14 cellular contexts compared by ENCODE assay signal in the genomic region with DNA sequence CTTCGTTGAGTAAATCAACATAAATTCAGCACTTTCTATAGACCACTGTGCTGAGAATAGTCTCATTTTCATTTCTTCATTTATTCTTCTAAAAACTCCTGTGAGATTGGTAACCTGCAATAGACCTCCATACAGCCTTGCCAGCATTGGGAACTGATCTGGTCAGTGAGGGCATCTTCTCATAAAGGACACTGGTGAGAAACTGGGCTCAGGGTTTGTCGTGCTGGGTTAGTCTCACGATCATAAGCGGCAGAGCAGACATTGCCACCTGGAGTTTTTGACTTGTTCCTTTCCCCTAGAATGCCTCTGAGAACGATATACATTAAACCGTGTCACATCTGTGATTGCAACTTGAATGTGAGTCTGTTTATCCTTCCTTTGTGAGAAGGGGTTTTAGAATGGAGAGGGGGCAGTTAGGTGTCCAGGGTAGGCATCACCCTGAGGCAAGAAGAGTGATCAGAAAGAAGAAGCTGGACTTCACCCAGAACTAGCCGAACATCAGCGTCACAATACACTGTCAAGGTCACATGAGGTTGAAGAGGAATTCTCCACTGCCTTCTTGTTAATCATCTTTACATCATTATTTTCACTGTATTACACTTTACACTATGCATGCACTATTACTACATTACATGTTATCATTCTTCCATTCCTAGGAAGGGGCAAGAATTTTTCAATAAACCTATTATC. TPM values are rescaled to one million over a fixed set of nuclear protein-coding genes. Genes with fewer than 3 reads are reported as not detected.
A peak's percentile ranks its signal among the peaks of the same experiment; 100 is the strongest.
DNase-seq lines count a peak whose midpoint lies in the region; ATAC-seq lines count a peak whose summit lies in the region.
"Had no signal": no experiment of that assay in that cellular context is flagged by ENCODE, and none has a peak within 500 bp of the region (broad histone marks: within the 10 kb centered on the region; RNA-seq: fewer than 3 reads in every experiment).

No MANE protein-coding gene starts in this region.

- ATAC-seq in activated T-cell treated with anti-CD3 and anti-CD28 coated beads, Interleukin-2, amount 50 U/mL, for 72 hours (replicated peaks in 1 of 2), result no peak
- ATAC-seq in activated CD8-positive, alpha-beta T cell treated with anti-CD3 and anti-CD28 coated beads, Interleukin-2, amount 10 ng/mL, durations not matched to agents 7 days and 5 days, result no peak
- ATAC-seq in HG03175 (IDR thresholded peaks at IDR 0.05; ENCODE audit: unreplicated experiment) (no peak), HG03135 (IDR thresholded peaks at IDR 0.05; ENCODE audit: unreplicated experiment) (no peak)

- H3K4me3 Mint-ChIP-seq in activated T-cell treated with anti-CD3 and anti-CD28 coated beads, Interleukin-2, amount 50 U/mL, for 72 hours, result peak overlapping the region; percentile 92 to 97
- H3K4me3 Mint-ChIP-seq in activated CD8-positive, alpha-beta T cell treated with anti-CD3 and anti-CD28 coated beads, Interleukin-2, amount 10 ng/mL, durations not matched to agents 7 days and 5 days, result peak overlapping the region; percentile 24

- H3K36me3 Mint-ChIP-seq in activated T-cell treated with anti-CD3 and anti-CD28 coated beads, Interleukin-2, amount 50 U/mL, for 72 hours (ENCODE audit: insufficient read depth in 2 of 2), result peaks cover 1 to 3% of the 10 kb centered on the region in 2 donors
- H3K36me3 Mint-ChIP-seq in activated CD8-positive, alpha-beta T cell treated with anti-CD3 and anti-CD28 coated beads, Interleukin-2, amount 10 ng/mL, durations not matched to agents 7 days and 5 days (ENCODE audit: low read depth), result no peaks in the 10 kb centered on the region

- no peaks in the 10 kb centered on the region for H3K9me3 Mint-ChIP-seq in activated T-cell treated with anti-CD3 and anti-CD28 coated beads, Interleukin-2, amount 50 U/mL, for 72 hours
- no peaks in the 10 kb centered on the region for H3K9me3 Mint-ChIP-seq in activated CD8-positive, alpha-beta T cell treated with anti-CD3 and anti-CD28 coated beads, Interleukin-2, amount 10 ng/mL, durations not matched to agents 7 days and 5 days (ENCODE audit: insufficient read depth)
- H3K9me3 Mint-ChIP-seq: dendritic cell treated with granulocyte-macrophage colony-stimulating factor and Interleukin-4, amounts not matched to agents 40 ng/mL and 50 ng/mL, for 4 days had no signal

- POLR2A ChIA-PET in activated CD8-positive, alpha-beta T cell treated with anti-CD3 and anti-CD28 coated beads, Interleukin-2, amount 10 ng/mL, durations not matched to agents 7 days and 5 days (lab: Charles Lee), result no interaction called here

- peak overlapping the region; percentile 49 for H3K27ac ChIP-seq in temporal lobe (ENCODE audit: low read depth, low read length)
- H3K27ac ChIP-seq: KMS-11 had no signal

- CTCF ChIA-PET in activated CD8-positive, alpha-beta T cell treated with anti-CD3 and anti-CD28 coated beads, Interleukin-2, amount 10 ng/mL, durations not matched to agents 7 days and 5 days (lab: Charles Lee), result interaction anchor here (1.6 kb wide), 1 partner anchor 13 kb away, joined by 5 read pairs; no protein-coding TSS in a partner anchor

- H3K27ac Mint-ChIP-seq in activated T-cell treated with anti-CD3 and anti-CD28 coated beads, Interleukin-2, amount 50 U/mL, for 72 hours, result no peak overlapping the region
- H3K27ac Mint-ChIP-seq in activated CD8-positive, alpha-beta T cell treated with anti-CD3 and anti-CD28 coated beads, Interleukin-2, amount 10 ng/mL, durations not matched to agents 7 days and 5 days, result no peak overlapping the region
- H3K27ac Mint-ChIP-seq: dendritic cell treated with granulocyte-macrophage colony-stimulating factor and Interleukin-4, amounts not matched to agents 40 ng/mL and 50 ng/mL, for 4 days had no signal

- no peak for DNase-seq in activated T-cell treated with anti-CD3 and anti-CD28 coated beads, Interleukin-2, amount 50 U/mL, for 72 hours
- no peak for DNase-seq in activated T-cell treated with anti-CD3 and anti-CD28 coated beads, Interleukin-2, amount 50 U/mL, for 1 hour
- DNase-seq in activated CD8-positive, alpha-beta T cell treated with anti-CD3 and anti-CD28 coated beads, Interleukin-2, amount 10 ng/mL, durations not matched to agents 7 days and 5 days, result no peak
- DNase-seq in inferior parietal cortex (ENCODE audit: extremely low spot score) (peak; percentile 43), NCI-H187 (lab: John Stamatoyannopoulos, UW) (no peak)
- DNase-seq: activated CD8-positive, alpha-beta memory T cell treated with anti-CD3 and anti-CD28 coated beads for 24 hours; HCEC 1CT; NCI-H524 treated with DMSO at 0.1 percent for 48 hours; transverse colon had no signal

- peaks cover 68% of the 10 kb centered on the region for H3K27me3 Mint-ChIP-seq in activated T-cell treated with anti-CD3 and anti-CD28 coated beads, Interleukin-2, amount 50 U/mL, for 72 hours (ENCODE audit: low read depth)
- H3K27me3 Mint-ChIP-seq in activated CD8-positive, alpha-beta T cell treated with anti-CD3 and anti-CD28 coated beads, Interleukin-2, amount 10 ng/mL, durations not matched to agents 7 days and 5 days (ENCODE audit: low read depth), result peaks cover 47% of the 10 kb centered on the region

- peaks cover 13% of the 10 kb centered on the region for H3K4me1 Mint-ChIP-seq in activated T-cell treated with anti-CD3 and anti-CD28 coated beads, Interleukin-2, amount 50 U/mL, for 72 hours (ENCODE audit: low read depth)
- H3K4me1 Mint-ChIP-seq in activated CD8-positive, alpha-beta T cell treated with anti-CD3 and anti-CD28 coated beads, Interleukin-2, amount 10 ng/mL, durations not matched to agents 7 days and 5 days (ENCODE audit: low read depth), result peaks cover 11% of the 10 kb centered on the region

RNA-seq across cellular contexts. Expression of a gene that starts 1.4 kb away (rescaled TPM):
- total RNA-seq in activated T-cell treated with anti-CD3 and anti-CD28 coated beads, Interleukin-2, amount 50 U/mL, for 72 hours, result 1 to 10 TPM; 4.1 to 5.0 TPM
- 1 to 10 TPM; 1.1 to 2.1 TPM for total RNA-seq in activated CD8-positive, alpha-beta T cell treated with anti-CD3 and anti-CD28 coated beads, Interleukin-2, amount 10 ng/mL, durations not matched to agents 7 days and 5 days
- 108 TPM for total RNA-seq in temporal lobe

Comparison
In these comparisons a context has a peak if more than half of its experiments do, and no peak if none do; other contexts are left out.
1. RNA of a gene that starts 1.4 kb away (total RNA-seq): 108 TPM in temporal lobe (single experiment); 4.1 to 5.0 TPM in activated T-cell treated with anti-CD3 and anti-CD28 coated beads, Interleukin-2, amount 50 U/mL, for 72 hours and 1.1 to 2.1 TPM in activated CD8-positive, alpha-beta T cell treated with anti-CD3 and anti-CD28 coated beads, Interleukin-2, amount 10 ng/mL, durations not matched to agents 7 days and 5 days; every median in the first group is over 10 times any median in the second.